In the genomic region with DNA sequence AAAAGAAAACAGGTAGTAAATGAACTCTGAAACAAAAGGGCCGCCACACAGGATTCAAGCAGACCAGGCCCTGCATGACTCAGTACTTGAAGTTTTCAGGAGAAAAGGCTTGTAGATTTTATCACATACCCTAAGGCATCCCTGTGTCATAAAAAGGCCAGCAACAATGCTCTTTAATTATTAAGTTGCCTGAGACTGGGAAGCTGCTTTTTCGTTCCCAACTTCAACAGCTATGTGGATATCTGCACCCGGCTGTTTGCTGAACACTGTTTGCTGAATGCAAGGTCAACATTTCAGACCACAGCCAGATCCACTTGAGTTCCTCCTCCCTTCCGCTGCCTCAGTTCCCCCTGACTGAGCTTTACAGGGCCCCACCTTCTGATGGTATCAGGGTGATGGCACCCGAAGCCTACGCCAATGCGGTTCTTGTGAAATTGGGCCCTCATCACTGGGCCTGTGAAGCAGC, we compare ENCODE assay signal across 13 cellular contexts. TPM values are rescaled to one million over a fixed set of nuclear protein-coding genes. Genes with fewer than 3 reads are reported as not detected.
A peak's percentile ranks its signal among the peaks of the same experiment; 100 is the strongest.
DNase-seq lines count a peak whose midpoint lies in the region; ATAC-seq and TF ChIP-seq lines count a peak whose summit lies in the region.
"Had no signal": no experiment of that assay in that cellular context is flagged by ENCODE, and none has a peak within 500 bp of the region (broad histone marks: within the 10 kb centered on the region; RNA-seq: fewer than 3 reads in every experiment).

No MANE protein-coding gene starts in this region.

- no peak for TF ChIP-seq CTCF in AG04450 (IDR thresholded peaks at IDR 0.05; ENCODE audit: low read depth, low read length)
- no peak for TF ChIP-seq CTCF in HCT116 (IDR thresholded peaks at IDR 0.05 in 2 of 3, conservative IDR thresholded peaks at IDR 0.05 in 1 of 3; ENCODE audit: borderline replicate concordance in 1 of 3, insufficient read depth in 1 of 3, low read depth in 2 of 3, low read length in 2 of 3)
- TF ChIP-seq CTCF in lower lobe of right lung (IDR thresholded peaks at IDR 0.05), result no peak

- H3K79me2 ChIP-seq in HCT116 (ENCODE audit: insufficient read depth, low read length), result peaks cover 31% of the 10 kb centered on the region

- peaks cover 19% of the 10 kb centered on the region; the same call in 1 of the 2 replicates for H4K20me1 ChIP-seq in HCT116 (ENCODE audit: insufficient read depth)

- no peaks in the 10 kb centered on the region for H3K9me3 ChIP-seq in AG04450 (ENCODE audit: control insufficient read depth, insufficient read depth, low read length)
- H3K9me3 ChIP-seq in HCT116 (ENCODE audit: control insufficient read depth in 1 of 2, insufficient read depth in 1 of 2, low read depth in 1 of 2, low read length in 2 of 2), result no peaks in the 10 kb centered on the region
- H3K9me3 ChIP-seq in lower lobe of right lung, result no peaks in the 10 kb centered on the region

- TSS peak; percentile 5 for BruUV-seq in HCT116 (replicated peaks; lab: Mats Ljungman, UMichigan)

- H3K27ac ChIP-seq in AG04450 (ENCODE audit: low read depth, low read length), result peak overlapping the region; percentile 21
- H3K27ac ChIP-seq in HCT116 (ENCODE audit: low read depth, low read length), result peak overlapping the region; percentile 15
- H3K27ac ChIP-seq in lower lobe of right lung, result peak overlapping the region; percentile 24
- H3K27ac ChIP-seq: KMS-11 had no signal

- POLR2A ChIA-PET in AG04450 (lab: Yijun Ruan, JAX), result interaction anchor here (0.6 to 1.5 kb wide), 4 partner anchors 9 to 1489 kb away, joined by 3 to 5 read pairs (median 4); partner anchors contain the start of gene NFKBIB
- POLR2A ChIA-PET in HCT116 (lab: Charles Lee), result interaction anchor here (2.4 to 3.0 kb wide), 2 partner anchors 11 to 15 kb away, joined by 10 to 16 read pairs; no protein-coding TSS in a partner anchor

- ATAC-seq in HCT116 (no peak), lower lobe of right lung (peak in 1 of 2 donors; percentile 31), GM19452 (IDR thresholded peaks at IDR 0.05; ENCODE audit: unreplicated experiment) (no peak), GM21423 (IDR thresholded peaks at IDR 0.05; ENCODE audit: unreplicated experiment) (no peak)

- no peak for TF ChIP-seq RAD21 in HCT116 (IDR thresholded peaks at IDR 0.05; ENCODE audit: low read depth)

- CTCF ChIA-PET in AG04450 (lab: Charles Lee) (no interaction called here), HCT116 (lab: Charles Lee) (interaction anchor here (0.9 to 1.4 kb wide), 3 partner anchors 68 to 435 kb away, joined by 3 to 4 read pairs (median 4); partner anchors contain the start of gene FAM98C)

- no peak overlapping the region for H3K4me2 ChIP-seq in HCT116 (ENCODE audit: low read length)
- H3K4me2 ChIP-seq: KMS-11 had no signal

- H3K9me2 ChIP-seq in HCT116 (ENCODE audit: insufficient read depth), result no peaks in the 10 kb centered on the region

- TF ChIP-seq POLR2A in HCT116 (IDR thresholded peaks at IDR 0.05; ENCODE audit: borderline replicate concordance, extremely low read depth, insufficient read depth, insufficient read length), result no peak

- H3K4me1 ChIP-seq in HCT116 (ENCODE audit: control insufficient read depth in 1 of 2, insufficient read depth in 2 of 2, low read length in 2 of 2) (peaks cover 0 to 26% of the 10 kb centered on the region in 2 experiments; a peak in 3 of 4 replicates), lower lobe of right lung (peaks cover 34% of the 10 kb centered on the region)

- DNase-seq in AG04450 (ENCODE audit: low read depth, low spot score) (no peak), HCT116 (ENCODE audit: low read depth, low spot score) (no peak), amniotic stem cell (lab: John Stamatoyannopoulos, UW) (peak; percentile 37), lower lobe of right lung (no peak), C1 segment of cervical spinal cord (lab: John Stamatoyannopoulos, UW) (no peak), inferior parietal cortex (ENCODE audit: extremely low spot score) (no peak)
- DNase-seq: hypothalamus, NCI-H226, T-helper 2 cell had no signal

- H3K27me3 ChIP-seq in AG04450 (ENCODE audit: control insufficient read depth, insufficient read depth, low read length) (no peaks in the 10 kb centered on the region), HCT116 (ENCODE audit: insufficient read depth, low read length) (no peaks in the 10 kb centered on the region), lower lobe of right lung (ENCODE audit: low read depth) (no peaks in the 10 kb centered on the region)

- H3K36me3 ChIP-seq in HCT116 (ENCODE audit: control insufficient read depth in 1 of 2, insufficient read depth in 2 of 2, low read length in 2 of 2) (peaks cover 52 to 64% of the 10 kb centered on the region in 2 experiments), lower lobe of right lung (peaks cover 76% of the 10 kb centered on the region)

- H3K9ac ChIP-seq in HCT116 (ENCODE audit: low read length), result no peak overlapping the region
- H3K9ac ChIP-seq: KMS-11 had no signal

- H2AFZ ChIP-seq in HCT116 (ENCODE audit: low read depth, low read length, poor library complexity, severe bottlenecking), result no peak overlapping the region

- H3K4me3 ChIP-seq in AG04450 (ENCODE audit: low read depth, low read length) (no peak overlapping the region), HCT116 (replicated peaks in 1 of 2; ENCODE audit: low read depth in 1 of 2, low read length in 2 of 2) (no peak overlapping the region), lower lobe of right lung (no peak overlapping the region)

- RAD21 ChIA-PET in HCT116 (lab: Charles Lee; ENCODE audit: low non-redundant PET in 1 of 2, low total read pairs in 2 of 2, uncharacterized antibody in 2 of 2, unreplicated experiment in 2 of 2), result no interaction called here

- intact Hi-C loops in HCT116 (cut with micrococcal nuclease) (no loop called here), lower lobe of right lung (cut with DNase I) (no loop called here)

TF ChIP-seq in HCT116, 20 proteins besides CTCF, POLR2A, EP300 and RAD21:
- TF ChIP-seq MAX (IDR thresholded peaks at IDR 0.05) (no peak), TCF7L2 (IDR thresholded peaks at IDR 0.05; ENCODE audit: borderline replicate concordance, extremely low read depth, insufficient read depth, insufficient read length) (no peak), CEBPB (IDR thresholded peaks at IDR 0.05; ENCODE audit: low read depth) (no peak), FOSL1 (IDR thresholded peaks at IDR 0.05; ENCODE audit: low read depth) (no peak), SP1 (IDR thresholded peaks at IDR 0.05; ENCODE audit: low read depth) (no peak), CBX3 (IDR thresholded peaks at IDR 0.05; ENCODE audit: low read depth) (no peak), EGR1 (IDR thresholded peaks at IDR 0.05; ENCODE audit: low read depth) (no peak), JUND (IDR thresholded peaks at IDR 0.05) (no peak), ATF3 (IDR thresholded peaks at IDR 0.05) (no peak), EZH2phosphoT487 (IDR thresholded peaks at IDR 0.05; ENCODE audit: borderline replicate concordance) (no peak), ZFX (IDR thresholded peaks at IDR 0.05) (no peak), ZNF274 (IDR thresholded peaks at IDR 0.05; ENCODE audit: low read depth, low read length) (no peak), YY1 (IDR thresholded peaks at IDR 0.05; ENCODE audit: extremely low read depth, insufficient replicate concordance, low read depth, low read length) (no peak)

RNA-seq across cellular contexts. Expression of gene ECH1, which starts 6.1 kb away (rescaled TPM):
- polyA plus RNA-seq in AG04450 (2011; rRNA removed), result 86.5 and 109 TPM in 2 replicates
- 40.7 and 42.5 TPM in 2 replicates for polyA minus RNA-seq in AG04450 (2011; rRNA and poly(A)+ RNA removed)
- 81.3 TPM for total RNA-seq in HCT116 (2021; ENCODE audit: unreplicated experiment)
- 110 and 119 TPM in 2 replicates for polyA plus RNA-seq in HCT116 (2012)
- 227 TPM for total RNA-seq in lower lobe of right lung

RNA-seq across cellular contexts. Expression of gene HNRNPL, which starts 12.1 kb away (rescaled TPM):
- polyA plus RNA-seq in AG04450 (2011; rRNA removed), result 281 and 316 TPM in 2 replicates
- 325 and 332 TPM in 2 replicates for polyA minus RNA-seq in AG04450 (2011; rRNA and poly(A)+ RNA removed)
- total RNA-seq in HCT116 (2021; ENCODE audit: unreplicated experiment) (551 TPM), lower lobe of right lung (274 TPM)
- polyA plus RNA-seq in HCT116 (2012), result 391 and 470 TPM in 2 replicates

RNA-seq across cellular contexts. Expression of gene LGALS4, which starts 24.9 kb away (rescaled TPM):
- polyA plus RNA-seq in AG04450 (2011; rRNA removed), result 0.07 TPM in 1 of 2 replicates, not detected in the other
- 0.14 TPM in 1 of 2 replicates, not detected in the other for polyA minus RNA-seq in AG04450 (2011; rRNA and poly(A)+ RNA removed)
- total RNA-seq in HCT116 (2021; ENCODE audit: unreplicated experiment) (0.86 TPM), lower lobe of right lung (4.2 TPM)
- 0.19 and 0.36 TPM in 2 replicates for polyA plus RNA-seq in HCT116 (2012)

RNA-seq across cellular contexts. Expression of gene RINL, which starts 40.4 kb away (rescaled TPM):
- polyA plus RNA-seq in AG04450 (2011; rRNA removed), result 1.6 TPM in 2 replicates
- 0.78 and 1.9 TPM in 2 replicates for polyA minus RNA-seq in AG04450 (2011; rRNA and poly(A)+ RNA removed)
- 28.6 TPM for total RNA-seq in HCT116 (2021; ENCODE audit: unreplicated experiment)
- polyA plus RNA-seq in HCT116 (2012), result 27.0 and 28.7 TPM in 2 replicates
- total RNA-seq in lower lobe of right lung, result 8.3 TPM

RNA-seq across cellular contexts. Expression of gene LGALS7B, which starts 48.7 kb away (rescaled TPM):
- polyA plus RNA-seq in AG04450 (2011; rRNA removed), result not detected in 2 replicates
- polyA minus RNA-seq in AG04450 (2011; rRNA and poly(A)+ RNA removed), result not detected in 2 replicates
- total RNA-seq in HCT116 (2021; ENCODE audit: unreplicated experiment) (2.4 TPM), lower lobe of right lung (not detected)
- polyA plus RNA-seq in HCT116 (2012), result 1.4 and 2.0 TPM in 2 replicates
- total RNA-seq: subcutaneous adipose tissue had no signal
